In genomic region chr12:41769810-41770209, GRCh38 we compare ENCODE assay signal across 15 cellular contexts.
DNase-seq lines count a peak whose midpoint lies in the region; ATAC-seq, FAIRE-seq and TF ChIP-seq lines count a peak whose summit lies in the region.
"Had no signal": no experiment of that assay in that cellular context is flagged by ENCODE, and none has a peak within 500 bp of the region (broad histone marks: within the 10 kb centered on the region; RNA-seq: fewer than 3 reads in every experiment).

No MANE protein-coding gene starts in this region.

- no peak for FAIRE-seq in urothelium cell line (lab: Jason Lieb, UNC)

- no TSS peak for BruUV-seq in Caco-2 (replicated peaks; lab: Mats Ljungman, UMichigan)

- no peaks in the 10 kb centered on the region for H3K9me3 Mint-ChIP-seq in Caco-2 (ENCODE audit: unreplicated experiment)

- H3K4me3 Mint-ChIP-seq in Caco-2 (ENCODE audit: unreplicated experiment), result no peak overlapping the region

- TF ChIP-seq CTCF in GM12865 (IDR thresholded peaks at IDR 0.05; ENCODE audit: insufficient read depth, low read depth, low read length, missing control alignments), result no peak
- no peak for TF ChIP-seq CTCF in Caco-2 (IDR thresholded peaks at IDR 0.05; ENCODE audit: insufficient read depth in 1 of 2, low read depth in 1 of 2, low read length in 1 of 2, severe bottlenecking in 1 of 2, unreplicated experiment in 1 of 2)

- peak; percentile 11 for DNase-seq in GM12865 (ENCODE audit: low read depth)
- no peak for DNase-seq in urothelium cell line (ENCODE audit: low spot score)
- DNase-seq in HPDE6-E6E7 (ENCODE audit: extremely low spot score), result no peak
- DNase-seq in Caco-2, result no peak
- no peak for DNase-seq in COLO668 (lab: John Stamatoyannopoulos, UW; ENCODE audit: unreplicated experiment)
- DNase-seq: activated CD4-positive, CD25-positive, alpha-beta regulatory T cell treated with anti-CD3 and anti-CD28 coated beads, Interleukin-2, amount 50 U/mL, for 72 hours; DMS153; NCI-H2029 treated with DMSO at 0.1 percent for 48 hours; occipital lobe; upper lobe of right lung had no signal

- no peaks in the 10 kb centered on the region for H3K36me3 Mint-ChIP-seq in Caco-2 (ENCODE audit: insufficient read depth, unreplicated experiment)

- H3K4me3 ChIP-seq in GM12865 (ENCODE audit: low read depth, low read length), result no peak overlapping the region
- no peak overlapping the region for H3K4me3 ChIP-seq in Caco-2 (ENCODE audit: low read depth, low read length)
- H3K4me3 ChIP-seq: breast epithelium, lung, upper lobe of right lung had no signal

- POLR2A ChIA-PET in Caco-2 (lab: Charles Lee), result no interaction called here

- H3K9me3 ChIP-seq in Caco-2, result no peaks in the 10 kb centered on the region
- H3K9me3 ChIP-seq: breast epithelium, upper lobe of right lung had no signal

- CTCF ChIA-PET in Caco-2 (lab: Charles Lee), result no interaction called here

- H3K27me3 ChIP-seq in Caco-2 (replicated peaks; ENCODE audit: control insufficient read depth, insufficient read depth, low read length), result no peaks in the 10 kb centered on the region
- H3K27me3 ChIP-seq: breast epithelium, upper lobe of right lung had no signal

- H3K27me3 Mint-ChIP-seq in Caco-2 (ENCODE audit: insufficient read depth, unreplicated experiment), result peaks cover 5% of the 10 kb centered on the region

- H3K4me1 Mint-ChIP-seq in Caco-2 (ENCODE audit: low read depth, unreplicated experiment), result no peaks in the 10 kb centered on the region

- H3K4me1 ChIP-seq in Caco-2, result no peaks in the 10 kb centered on the region
- H3K4me1 ChIP-seq: breast epithelium, upper lobe of right lung had no signal

- intact Hi-C loops in Caco-2 (cut with micrococcal nuclease; ENCODE audit: unreplicated experiment), result no loop called here

- H3K27ac Mint-ChIP-seq in Caco-2 (ENCODE audit: unreplicated experiment), result no peak overlapping the region

- ATAC-seq in GM19351 (IDR thresholded peaks at IDR 0.05; ENCODE audit: unreplicated experiment), result peak; percentile 71
- peak; percentile 90 for ATAC-seq in HG02763 (IDR thresholded peaks at IDR 0.05; ENCODE audit: unreplicated experiment)
- peak; percentile 72 for ATAC-seq in HG03442 (IDR thresholded peaks at IDR 0.05; ENCODE audit: unreplicated experiment)
- ATAC-seq: upper lobe of right lung had no signal

- no peaks in the 10 kb centered on the region for H3K36me3 ChIP-seq in Caco-2 (ENCODE audit: control insufficient read depth, insufficient read depth, low read length)
- H3K36me3 ChIP-seq: breast epithelium, upper lobe of right lung had no signal
